Comparison of ENCODE assay signal across 23 cellular contexts in genomic region chr11:126497581-126498109, GRCh38.
"Had no signal": no experiment of that assay in that cellular context is flagged by ENCODE, and none has a peak within 500 bp of the region (broad histone marks: within the 10 kb centered on the region; RNA-seq: fewer than 3 reads in every experiment).

No MANE protein-coding gene starts in this region.

- H3K27ac ChIP-seq: dorsolateral prefrontal cortex, gastrocnemius medialis, right atrium auricular region, suprapubic skin, thyroid gland, uterus had no signal

- H3K27me3 ChIP-seq: dorsolateral prefrontal cortex, right atrium auricular region, thyroid gland, uterus had no signal

- H3K4me3 ChIP-seq: dorsolateral prefrontal cortex, gastrocnemius medialis, lung, right atrium auricular region, smooth muscle cell, suprapubic skin, thyroid gland, uterus had no signal

- H3K4me1 ChIP-seq: gastrocnemius medialis, right atrium auricular region, suprapubic skin, thyroid gland, uterus had no signal

- H3K27ac Mint-ChIP-seq: naive thymus-derived CD4-positive, alpha-beta T cell; nephron progenitor cell; stimulated activated effector memory CD8-positive, alpha-beta T cell treated with anti-CD3 and anti-CD28 coated beads, Interleukin-12 subunit alpha, Interleukin-12 subunit beta, amount 100 ng/mL, for 72 hours; type B pancreatic cell had no signal

- ATAC-seq: esophagus mucosa; gastrocnemius medialis; left colon; naive thymus-derived CD4-positive, alpha-beta T cell; stimulated activated effector memory CD8-positive, alpha-beta T cell treated with anti-CD3 and anti-CD28 coated beads, Interleukin-12 subunit alpha, Interleukin-12 subunit beta, amount 100 ng/mL, for 72 hours; stimulated activated naive CD8-positive, alpha-beta T cell treated with anti-CD3 and anti-CD28 coated beads, Interleukin-15, Interleukin-2, amounts not matched to agents 100 U/mL and 50 U/mL, for 24 hours had no signal

- H3K9me3 Mint-ChIP-seq: naive thymus-derived CD4-positive, alpha-beta T cell; nephron progenitor cell; stimulated activated effector memory CD8-positive, alpha-beta T cell treated with anti-CD3 and anti-CD28 coated beads, Interleukin-12 subunit alpha, Interleukin-12 subunit beta, amount 100 ng/mL, for 72 hours; type B pancreatic cell had no signal

- DNase-seq: cortex of kidney; effector CD8-positive, alpha-beta T cell; gastrocnemius medialis; glutamatergic neuron; kidney; left colon; left ventricle myocardium superior; mesenchymal stem cell; naive thymus-derived CD4-positive, alpha-beta T cell; nephron progenitor cell; stimulated activated CD4-positive, alpha-beta T cell treated with anti-CD3 and anti-CD28 coated beads, Interleukin-4, amount 100 ng/mL, for 1 hour; stimulated activated CD8-positive, alpha-beta memory T cell treated with anti-CD3 and anti-CD28 coated beads, Interleukin-4, amount 100 ng/mL, for 48 hours; stimulated activated naive CD8-positive, alpha-beta T cell treated with anti-CD3 and anti-CD28 coated beads, Interleukin-15, Interleukin-2, amounts not matched to agents 100 U/mL and 50 U/mL, for 24 hours; thyroid gland had no signal

- H3K4me2 ChIP-seq: smooth muscle cell had no signal

- H3K36me3 ChIP-seq: gastrocnemius medialis, right atrium auricular region, suprapubic skin, thyroid gland, uterus had no signal

- H3K4me3 Mint-ChIP-seq: naive thymus-derived CD4-positive, alpha-beta T cell; nephron progenitor cell; stimulated activated effector memory CD8-positive, alpha-beta T cell treated with anti-CD3 and anti-CD28 coated beads, Interleukin-12 subunit alpha, Interleukin-12 subunit beta, amount 100 ng/mL, for 72 hours; type B pancreatic cell had no signal

- H3K4me1 Mint-ChIP-seq: stimulated activated effector memory CD8-positive, alpha-beta T cell treated with anti-CD3 and anti-CD28 coated beads, Interleukin-12 subunit alpha, Interleukin-12 subunit beta, amount 100 ng/mL, for 72 hours had no signal

- H3K9me3 ChIP-seq: gastrocnemius medialis, right atrium auricular region, suprapubic skin, thyroid gland, uterus had no signal

- H3K36me3 Mint-ChIP-seq: naive thymus-derived CD4-positive, alpha-beta T cell; stimulated activated effector memory CD8-positive, alpha-beta T cell treated with anti-CD3 and anti-CD28 coated beads, Interleukin-12 subunit alpha, Interleukin-12 subunit beta, amount 100 ng/mL, for 72 hours; type B pancreatic cell had no signal
